9 cellular contexts compared by ENCODE assay signal in the genomic region with DNA sequence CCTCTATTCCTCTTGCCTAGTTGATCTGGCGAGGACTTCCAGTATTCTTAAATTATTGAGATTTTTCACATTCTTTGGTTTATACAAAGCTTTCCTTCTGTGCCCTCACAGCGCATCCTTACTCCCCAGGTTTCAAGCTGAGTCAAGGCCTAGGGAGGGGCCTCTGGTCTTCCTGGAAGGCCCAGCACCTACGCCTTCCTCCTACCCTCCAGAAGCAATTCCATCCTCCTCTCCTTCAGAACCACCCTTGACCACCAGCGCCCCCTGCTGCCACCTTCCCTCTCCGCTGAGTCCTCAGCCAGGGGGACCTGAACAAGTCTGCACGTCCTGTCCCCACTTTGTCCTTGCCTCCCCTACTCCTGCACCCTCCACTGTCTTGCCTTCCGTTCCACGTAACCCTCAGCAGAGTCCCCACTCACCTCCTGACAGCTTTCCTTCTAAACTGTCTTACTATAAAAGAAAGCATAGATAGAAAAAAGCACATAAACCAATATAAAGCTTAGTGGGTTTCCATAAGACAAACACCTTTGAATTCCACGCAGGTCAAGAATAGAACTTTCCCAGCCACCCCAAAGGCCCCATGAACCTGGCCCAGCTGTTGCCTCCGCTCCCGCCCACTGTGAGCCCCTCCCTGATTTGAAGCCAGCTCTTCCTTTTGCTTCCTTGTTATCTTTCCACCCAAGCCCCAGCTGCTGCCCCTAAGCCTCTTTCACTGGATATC.
DNase-seq lines count a peak whose midpoint lies in the region; TF ChIP-seq lines count a peak whose summit lies in the region.
"Had no signal": no experiment of that assay in that cellular context is flagged by ENCODE, and none has a peak within 500 bp of the region (broad histone marks: within the 10 kb centered on the region; RNA-seq: fewer than 3 reads in every experiment).

No MANE protein-coding gene starts in this region.

- TF ChIP-seq CTCF in VCaP (conservative IDR thresholded peaks at IDR 0.05): peak; percentile 93
- TF ChIP-seq CTCF in dorsolateral prefrontal cortex (IDR thresholded peaks at IDR 0.05 in 54 of 56, conservative IDR thresholded peaks at IDR 0.05 in 2 of 56; ENCODE audit: low read depth in 1 of 56, partially characterized antibody in 56 of 56): peak; percentile 21 to 79 (median 69)

- DNase-seq in NCI-H2081 (lab: John Stamatoyannopoulos, UW): peak; percentile 53 to 65
- no peak for DNase-seq in NCI-H2081 treated with DMSO at 0.1 percent for 48 hours (lab: John Stamatoyannopoulos, UW)
- peak; percentile 93 for DNase-seq in M059J (ENCODE audit: low read depth)
- peak in 9 of 10 donors; percentile 44 to 81 (median 58) for DNase-seq in dorsolateral prefrontal cortex
- peak; percentile 61 for DNase-seq in medulla oblongata (ENCODE audit: extremely low spot score)
- peak; percentile 91 for DNase-seq in stimulated activated CD8-positive, alpha-beta memory T cell treated with anti-CD3 and anti-CD28 coated beads, Interleukin-4, amount 100 ng/mL, for 48 hours
- no peak for DNase-seq in NCI-H128 (lab: John Stamatoyannopoulos, UW; ENCODE audit: unreplicated experiment)

- no peak overlapping the region for H3K4me3 ChIP-seq in dorsolateral prefrontal cortex
- H3K4me3 ChIP-seq: BLaER1 treated with 17β-estradiol and CSF1 and Interleukin-3, amounts not matched to agents 10 nM and 100 nM had no signal

- intact Hi-C loops in dorsolateral prefrontal cortex (cut with DNase I): loop anchor here (2.0 to 10.0 kb wide), 4 partner anchors 168 to 1228 kb away; partner anchors contain the start of gene DAPK1 (in 1 of the 2)

- no peaks in the 10 kb centered on the region for H3K27me3 ChIP-seq in dorsolateral prefrontal cortex
- H3K27me3 ChIP-seq: BLaER1 treated with 17β-estradiol and CSF1 and Interleukin-3, amounts not matched to agents 10 nM and 100 nM had no signal

- no peak overlapping the region for H3K27ac ChIP-seq in VCaP
- peak overlapping the region in 2 of 59 donors; percentile 12 to 38 for H3K27ac ChIP-seq in dorsolateral prefrontal cortex
- H3K27ac ChIP-seq: BLaER1 treated with 17β-estradiol and CSF1 and Interleukin-3, amounts not matched to agents 10 nM and 100 nM had no signal

Comparison
In these comparisons a context has a peak if more than half of its experiments do, and no peak if none do; other contexts are left out.
1. DNase-seq: peak in NCI-H2081 (2 of 2), M059J (single experiment), dorsolateral prefrontal cortex (9 of 10), medulla oblongata (single experiment) and stimulated activated CD8-positive, alpha-beta memory T cell treated with anti-CD3 and anti-CD28 coated beads, Interleukin-4, amount 100 ng/mL, for 48 hours (single experiment); none in NCI-H2081 treated with DMSO at 0.1 percent for 48 hours (single experiment) and NCI-H128 (single experiment).